8 cellular contexts compared by ENCODE assay signal in the genomic region with DNA sequence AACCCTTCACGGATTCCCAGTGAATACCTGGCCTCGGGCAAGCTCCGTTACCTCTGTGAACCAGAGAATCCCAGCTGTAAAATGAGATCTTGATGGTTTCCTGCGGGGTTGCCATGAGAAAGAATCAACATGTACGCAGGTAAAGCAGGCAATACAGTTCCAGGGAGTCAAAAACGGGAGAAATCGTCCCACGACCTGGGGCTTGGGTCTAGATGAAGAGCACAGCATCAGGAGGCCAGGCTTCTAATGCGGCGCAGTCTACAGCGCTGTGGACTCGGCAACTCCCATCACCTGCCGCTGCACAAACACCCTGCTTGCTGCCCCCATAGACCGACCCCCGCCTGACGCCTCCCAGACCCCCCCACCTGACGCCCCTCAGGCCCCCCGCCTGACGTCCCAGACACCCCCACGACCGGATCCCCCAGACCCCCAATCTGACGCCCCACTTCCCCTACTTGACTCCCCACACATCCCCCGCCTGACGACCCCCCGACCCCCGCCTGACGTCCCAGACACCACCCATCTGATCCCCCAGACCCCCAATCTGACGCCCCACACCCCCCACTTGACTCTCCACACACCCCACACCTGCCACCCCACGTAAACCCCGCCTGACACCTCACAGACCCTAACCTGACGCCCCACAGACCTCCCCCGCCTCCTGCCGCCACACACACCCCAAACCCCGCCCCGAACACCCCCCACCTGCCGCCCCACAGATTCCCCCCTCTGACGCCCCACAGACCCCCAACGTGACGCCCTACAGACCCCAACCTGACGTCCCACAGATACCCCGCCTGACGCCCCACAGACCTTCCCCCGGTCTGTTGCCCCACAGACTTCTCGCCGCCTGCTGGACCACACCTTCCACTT.
DNase-seq lines count a peak whose midpoint lies in the region; ATAC-seq and TF ChIP-seq lines count a peak whose summit lies in the region.

No MANE protein-coding gene starts in this region.

- peaks cover 3% of the 10 kb centered on the region for H3K27me3 Mint-ChIP-seq in activated naive CD8-positive, alpha-beta T cell treated with anti-CD3 and anti-CD28 coated beads, Interleukin-2, amount 50 U/mL, for 24 hours
- H3K27me3 Mint-ChIP-seq in stimulated activated naive B cell treated with anti-CD40 and anti-IgM and Interleukin-4, amounts not matched to agents 10 μg/mL and 1 μg/mL and 100 μg/mL, for 72 hours = no peaks in the 10 kb centered on the region

- no peaks in the 10 kb centered on the region for H3K27me3 ChIP-seq in Loucy (ENCODE audit: insufficient read depth, low read length, poor library complexity, severe bottlenecking)
- H3K27me3 ChIP-seq in iPS-15b (ENCODE audit: control insufficient read depth, insufficient read depth, low read length) = no peaks in the 10 kb centered on the region

- H3K4me2 ChIP-seq in Loucy (ENCODE audit: low read depth, low read length, poor library complexity, severe bottlenecking) = peak overlapping the region; percentile 100

- H2AFZ ChIP-seq in Loucy (ENCODE audit: low read length) = peak overlapping the region; percentile 82

- peaks cover 12% of the 10 kb centered on the region for H4K20me1 ChIP-seq in Loucy (ENCODE audit: insufficient read depth, low read length, poor library complexity, severe bottlenecking)

- H3K9me3 ChIP-seq in Loucy (ENCODE audit: insufficient read depth, low read depth, low read length) (no peaks in the 10 kb centered on the region), iPS-15b (ENCODE audit: control insufficient read depth, insufficient read depth, low read length) (no peaks in the 10 kb centered on the region)

- no peaks in the 10 kb centered on the region for H3K9me2 ChIP-seq in Loucy (replicated peaks; ENCODE audit: low read depth, low read length)

- peaks cover 27% of the 10 kb centered on the region for H3K36me3 Mint-ChIP-seq in activated naive CD8-positive, alpha-beta T cell treated with anti-CD3 and anti-CD28 coated beads, Interleukin-2, amount 50 U/mL, for 24 hours (ENCODE audit: low read depth)
- peaks cover 19 to 21% of the 10 kb centered on the region in 2 donors for H3K36me3 Mint-ChIP-seq in stimulated activated naive B cell treated with anti-CD40 and anti-IgM and Interleukin-4, amounts not matched to agents 10 μg/mL and 1 μg/mL and 100 μg/mL, for 72 hours

- H3F3A ChIP-seq in Loucy (ENCODE audit: low read depth) = 0 out of 2 replicates have a peak, but pooled peaks cover 5% of the 10 kb centered on the region

- H3K4me1 Mint-ChIP-seq in activated naive CD8-positive, alpha-beta T cell treated with anti-CD3 and anti-CD28 coated beads, Interleukin-2, amount 50 U/mL, for 24 hours = peaks cover 49% of the 10 kb centered on the region
- peaks cover 21 to 62% of the 10 kb centered on the region in 2 donors for H3K4me1 Mint-ChIP-seq in stimulated activated naive B cell treated with anti-CD40 and anti-IgM and Interleukin-4, amounts not matched to agents 10 μg/mL and 1 μg/mL and 100 μg/mL, for 72 hours

- H3K9ac ChIP-seq in Loucy (ENCODE audit: low read depth, low read length, poor library complexity, severe bottlenecking) (peak overlapping the region; percentile 79), iPS-15b (ENCODE audit: low read depth, low read length) (peak overlapping the region; percentile 24)

- DNase-seq in C1 segment of cervical spinal cord (lab: John Stamatoyannopoulos, UW) (peak in 8 of 14 donors; percentile 6 to 48 (median 18)), superior temporal gyrus (ENCODE audit: extremely low spot score) (no peak)
- DNase-seq in activated naive CD8-positive, alpha-beta T cell treated with anti-CD3 and anti-CD28 coated beads, Interleukin-2, amount 50 U/mL, for 24 hours = peak; percentile 7
- no peak for DNase-seq in stimulated activated naive B cell treated with anti-CD40 and anti-IgM and Interleukin-4, amounts not matched to agents 10 μg/mL and 1 μg/mL and 100 μg/mL, for 72 hours

- no peak for TF ChIP-seq CTCF in Loucy (conservative IDR thresholded peaks at IDR 0.05; ENCODE audit: low read length)

- peaks cover 37% of the 10 kb centered on the region for H3K79me2 ChIP-seq in Loucy (ENCODE audit: insufficient read depth, low read length)

- ATAC-seq in activated naive CD8-positive, alpha-beta T cell treated with anti-CD3 and anti-CD28 coated beads, Interleukin-2, amount 50 U/mL, for 24 hours = no peak
- no peak for ATAC-seq in stimulated activated naive B cell treated with anti-CD40 and anti-IgM and Interleukin-4, amounts not matched to agents 10 μg/mL and 1 μg/mL and 100 μg/mL, for 72 hours (replicated peaks)
- ATAC-seq in HG02623 (IDR thresholded peaks at IDR 0.05; ENCODE audit: unreplicated experiment) (no peak), HG02610 (IDR thresholded peaks at IDR 0.05; ENCODE audit: unreplicated experiment) (no peak)

- H3K4me3 Mint-ChIP-seq in activated naive CD8-positive, alpha-beta T cell treated with anti-CD3 and anti-CD28 coated beads, Interleukin-2, amount 50 U/mL, for 24 hours = peak overlapping the region; percentile 87
- H3K4me3 Mint-ChIP-seq in stimulated activated naive B cell treated with anti-CD40 and anti-IgM and Interleukin-4, amounts not matched to agents 10 μg/mL and 1 μg/mL and 100 μg/mL, for 72 hours = peak overlapping the region; percentile 83 to 90

- peak overlapping the region; percentile 93 for H3K4me3 ChIP-seq in Loucy (ENCODE audit: low read length, poor library complexity, severe bottlenecking)
- peak overlapping the region; percentile 92 for H3K4me3 ChIP-seq in iPS-15b (ENCODE audit: low read depth, low read length)

- H3K4me1 ChIP-seq in Loucy (ENCODE audit: insufficient read depth, low read length, poor library complexity, severe bottlenecking) (peaks cover 45% of the 10 kb centered on the region), iPS-15b (ENCODE audit: control insufficient read depth, insufficient read depth, low read length) (peaks cover 4% of the 10 kb centered on the region)

- H3K9me3 Mint-ChIP-seq in activated naive CD8-positive, alpha-beta T cell treated with anti-CD3 and anti-CD28 coated beads, Interleukin-2, amount 50 U/mL, for 24 hours = peaks cover 17% of the 10 kb centered on the region
- H3K9me3 Mint-ChIP-seq in stimulated activated naive B cell treated with anti-CD40 and anti-IgM and Interleukin-4, amounts not matched to agents 10 μg/mL and 1 μg/mL and 100 μg/mL, for 72 hours = peaks cover 2% of the 10 kb centered on the region in 2 donors

- no peaks in the 10 kb centered on the region for H3K36me3 ChIP-seq in Loucy (ENCODE audit: insufficient read depth, low read length)
- no peaks in the 10 kb centered on the region for H3K36me3 ChIP-seq in iPS-15b (ENCODE audit: control insufficient read depth, insufficient read depth, low read length)

- H3K27ac Mint-ChIP-seq in activated naive CD8-positive, alpha-beta T cell treated with anti-CD3 and anti-CD28 coated beads, Interleukin-2, amount 50 U/mL, for 24 hours = peak overlapping the region; percentile 81
- peak overlapping the region; percentile 94 for H3K27ac Mint-ChIP-seq in stimulated activated naive B cell treated with anti-CD40 and anti-IgM and Interleukin-4, amounts not matched to agents 10 μg/mL and 1 μg/mL and 100 μg/mL, for 72 hours

Comparison
In these comparisons a context has a peak if more than half of its experiments do, and no peak if none do; other contexts are left out.
1. DNase-seq: peak in C1 segment of cervical spinal cord (8 of 14) and activated naive CD8-positive, alpha-beta T cell treated with anti-CD3 and anti-CD28 coated beads, Interleukin-2, amount 50 U/mL, for 24 hours (single experiment); none in stimulated activated naive B cell treated with anti-CD40 and anti-IgM and Interleukin-4, amounts not matched to agents 10 μg/mL and 1 μg/mL and 100 μg/mL, for 72 hours (single experiment) and superior temporal gyrus (single experiment).